12 cellular contexts compared by ENCODE assay signal in genomic region chr11:69293087-69293486, GRCh38. TPM values are rescaled to one million over a fixed set of nuclear protein-coding genes. Genes with fewer than 3 reads are reported as not detected.
A peak's percentile ranks its signal among the peaks of the same experiment; 100 is the strongest.
DNase-seq lines count a peak whose midpoint lies in the region; ATAC-seq and TF ChIP-seq lines count a peak whose summit lies in the region.
"Had no signal": no experiment of that assay in that cellular context is flagged by ENCODE, and none has a peak within 500 bp of the region (broad histone marks: within the 10 kb centered on the region; RNA-seq: fewer than 3 reads in every experiment).

No MANE protein-coding gene starts in this region.

- peaks cover 27% of the 10 kb centered on the region for H3K36me3 ChIP-seq in A673 (ENCODE audit: insufficient read depth, low read length, poor library complexity, severe bottlenecking)
- H3K36me3 ChIP-seq in lung (ENCODE audit: control insufficient read depth in 2 of 2, insufficient read depth in 2 of 2, low read length in 2 of 2), result no peaks in the 10 kb centered on the region

- H3K27ac Mint-ChIP-seq in WTC11, result peak overlapping the region; percentile 41; the same call in 1 of the 2 replicates

- H3K4me3 Mint-ChIP-seq in WTC11, result no peak overlapping the region

- H3K4me3 ChIP-seq in A673 (ENCODE audit: low read depth, low read length, poor library complexity, severe bottlenecking) (no peak overlapping the region), lung (no peak overlapping the region)
- H3K4me3 ChIP-seq: body of pancreas, hepatocyte, psoas muscle had no signal

- intact Hi-C loops in A673 (cut with micrococcal nuclease; ENCODE audit: unreplicated experiment), result no loop called here

- no TSS peak for BruUV-seq in A673 (replicated peaks; lab: Mats Ljungman, UMichigan)

- no peak for ATAC-seq in WTC11
- no peak for ATAC-seq in lung (ENCODE audit: insufficient read depth, low FRiP score)
- no peak for ATAC-seq in HG03439 (IDR thresholded peaks at IDR 0.05; ENCODE audit: unreplicated experiment)
- ATAC-seq: body of pancreas, psoas muscle had no signal

- DNase-seq in A673 (ENCODE audit: low spot score) (peak; percentile 55), HCEC 1CT (peak; percentile 45), WTC11 (ENCODE audit: low spot score) (no peak), lung (ENCODE audit: low spot score) (peak; percentile 57), NCI-H1417 treated with DMSO at 0.1 percent for 48 hours (lab: John Stamatoyannopoulos, UW) (no peak), GM19240 (ENCODE audit: insufficient read length, low spot score) (no peak), NCI-H524 treated with DMSO at 0.1 percent for 48 hours (lab: John Stamatoyannopoulos, UW) (no peak)
- DNase-seq: NCI-H1694 treated with DMSO at 0.1 percent for 48 hours had no signal

- H3K9me3 ChIP-seq in A673 (ENCODE audit: low read depth, low read length, poor library complexity, severe bottlenecking) (no peaks in the 10 kb centered on the region), lung (ENCODE audit: control insufficient read depth in 2 of 2, insufficient read depth in 1 of 2, low read length in 1 of 2) (no peaks in the 10 kb centered on the region)
- H3K9me3 ChIP-seq: body of pancreas, psoas muscle had no signal

- WGBS in lung, 2 donors, result 63 to 79% methylated on average over 8 of the region's 8 CpGs

- no peaks in the 10 kb centered on the region for H3K27me3 Mint-ChIP-seq in WTC11 (ENCODE audit: low read depth)

- TF ChIP-seq CTCF in A673 (conservative IDR thresholded peaks at IDR 0.05; ENCODE audit: low read depth, low read length) (no peak), WTC11 (IDR thresholded peaks at IDR 0.05) (no peak), lung (IDR thresholded peaks at IDR 0.05; ENCODE audit: control extremely low read depth, extremely low read depth) (no peak)

- H3K4me1 ChIP-seq in A673 (ENCODE audit: insufficient read depth, low read length, poor library complexity, severe bottlenecking) (peaks cover 33% of the 10 kb centered on the region), lung (ENCODE audit: control insufficient read depth in 2 of 2, insufficient read depth in 2 of 2, low read length in 2 of 2) (peaks cover 0 to 46% of the 10 kb centered on the region in 2 donors)

- no peaks in the 10 kb centered on the region; the same call in 1 of the 2 replicates for H3K9me3 Mint-ChIP-seq in WTC11

- CTCF ChIA-PET in A673 (lab: Charles Lee), result interaction anchor here (0.6 to 1.3 kb wide), 9 partner anchors 11 to 391 kb away, joined by 3 to 11 read pairs (median 4); no protein-coding TSS in a partner anchor
- CTCF ChIA-PET in WTC11 (lab: Charles Lee), result interaction anchor here (0.7 to 3.6 kb wide), 24 partner anchors 12 to 391 kb away, joined by 3 to 27 read pairs (median 4); no protein-coding TSS in a partner anchor

- POLR2A ChIA-PET in A673 (lab: Charles Lee; ENCODE audit: low non-redundant PET), result no interaction called here
- POLR2A ChIA-PET in WTC11 (lab: Charles Lee), result interaction anchor here (1.1 to 1.3 kb wide), 3 partner anchors 346 to 350 kb away, joined by 3 to 7 read pairs (median 3); no protein-coding TSS in a partner anchor

- H3K27ac ChIP-seq in A673 (ENCODE audit: low read depth, low read length, poor library complexity, severe bottlenecking) (peak overlapping the region; percentile 66), lung (ENCODE audit: low read depth in 1 of 2, low read length in 1 of 2) (no peak overlapping the region)
- H3K27ac ChIP-seq: body of pancreas, hepatocyte, psoas muscle had no signal

- H3K27me3 ChIP-seq in A673 (replicated peaks; ENCODE audit: insufficient read depth, low read depth, low read length, poor library complexity) (no peaks in the 10 kb centered on the region), lung (ENCODE audit: control insufficient read depth, insufficient read depth) (no peaks in the 10 kb centered on the region)
- H3K27me3 ChIP-seq: body of pancreas, hepatocyte had no signal

- H3K4me1 Mint-ChIP-seq in WTC11, result peaks cover 13% of the 10 kb centered on the region

- no peaks in the 10 kb centered on the region for H3K36me3 Mint-ChIP-seq in WTC11

TF ChIP-seq in WTC11, 78 proteins besides CTCF, POLR2A, EP300 and RAD21:
- TF ChIP-seq ELF4 (CRISPR knock-in tag; IDR thresholded peaks at IDR 0.05; ENCODE audit: low read depth), result no peak
- TF ChIP-seq JAZF1 (CRISPR knock-in tag; IDR thresholded peaks at IDR 0.05), result no peak
- no peak for TF ChIP-seq ZSCAN18 (CRISPR knock-in tag; IDR thresholded peaks at IDR 0.05)
- TF ChIP-seq HMGA2 (CRISPR knock-in tag; IDR thresholded peaks at IDR 0.05), result no peak

RNA-seq across cellular contexts. Expression of gene MYEOV, which starts 0.9 kb away (rescaled TPM):
- total RNA-seq in A673 (2021), result 174 and 192 TPM in 2 replicates
- 1.1 to 1.4 TPM (median 1.1 TPM) in 3 replicates for total RNA-seq in WTC11 (2021)
- under 1 TPM; 0.52 to 0.77 TPM for total RNA-seq in lung
- under 1 TPM; 0.37 to 0.82 TPM for polyA plus RNA-seq in lung
- total RNA-seq: hepatocyte had no signal
- polyA plus RNA-seq: hepatocyte had no signal

Comparison
In these comparisons a context has a peak if more than half of its experiments do, and no peak if none do; other contexts are left out.
1. DNase-seq: peak in A673 (single experiment), HCEC 1CT (single experiment) and lung (single experiment); none in WTC11 (single experiment), NCI-H1417 treated with DMSO at 0.1 percent for 48 hours (single experiment), GM19240 (single experiment) and NCI-H524 treated with DMSO at 0.1 percent for 48 hours (single experiment).
2. RNA of gene MYEOV, which starts 0.9 kb away (total RNA-seq): 174 to 192 TPM in A673; 1.1 to 1.4 TPM in WTC11 and 0.52 to 0.77 TPM in lung; every median in the first group is over 10 times any median in the second.